ENCODE assay signal across 33 cellular contexts in genomic region chr9:38382141-38382540, GRCh38. TPM values are rescaled to one million over a fixed set of nuclear protein-coding genes. Genes with fewer than 3 reads are reported as not detected.
DNase-seq lines count a peak whose midpoint lies in the region; ATAC-seq and TF ChIP-seq lines count a peak whose summit lies in the region.
"Had no signal": no experiment of that assay in that cellular context is flagged by ENCODE, and none has a peak within 500 bp of the region (broad histone marks: within the 10 kb centered on the region; RNA-seq: fewer than 3 reads in every experiment).

No MANE protein-coding gene starts in this region.

- peak; percentile 40 for DNase-seq in natural killer cell treated with Interleukin-12 subunit alpha and Interleukin-12 subunit beta and Interleukin-15 and Interleukin-18, amount 100 ng/mL, for 72 hours (ENCODE audit: low spot score)
- DNase-seq in natural killer cell: no peak
- DNase-seq in hepatocyte (ENCODE audit: low spot score): no peak
- no peak for DNase-seq in psoas muscle
- no peak for DNase-seq in NCI-H2107 treated with DMSO at 0.1 percent for 48 hours (lab: John Stamatoyannopoulos, UW; ENCODE audit: unreplicated experiment)
- no peak for DNase-seq in NCI-H1092 treated with DMSO at 0.1 percent for 48 hours (lab: John Stamatoyannopoulos, UW)
- DNase-seq in nephron progenitor cell: no peak
- DNase-seq: activated CD4-positive, alpha-beta T cell treated with anti-CD3 and anti-CD28 coated beads, Interleukin-2, amount 10 ng/mL, durations not matched to agents 24 days and 14 days; activated naive CD4-positive, alpha-beta T cell treated with anti-CD3 and anti-CD28 coated beads for 36 hours; activated T-cell treated with anti-CD3 and anti-CD28 coated beads, Interleukin-2, amount 50 U/mL, for 48 hours; CD8-positive, alpha-beta T cell; cortex of kidney; DMS 273 treated with DMSO at 0.1 percent for 48 hours; EL; endodermal cell; foreskin melanocyte; KBM-7; naive B cell; NCI-H2081 treated with DMSO at 0.1 percent for 48 hours; NCI-H345; NCI-H748 treated with DMSO at 0.1 percent for 48 hours; RPMI8226; stimulated activated CD4-positive, alpha-beta T cell treated with anti-CD3 and anti-CD28 coated beads, Interleukin-4, amount 100 ng/mL, for 4 hours; substantia nigra had no signal

- TF ChIP-seq CTCF in natural killer cell (IDR thresholded peaks at IDR 0.05): no peak
- TF ChIP-seq CTCF in hepatocyte (IDR thresholded peaks at IDR 0.05; ENCODE audit: poor library complexity): no peak
- TF ChIP-seq CTCF in psoas muscle (IDR thresholded peaks at IDR 0.05): no peak
- no peak for TF ChIP-seq CTCF in nephron progenitor cell (IDR thresholded peaks at IDR 0.05)

- no peak overlapping the region for H3K4me3 Mint-ChIP-seq in natural killer cell treated with Interleukin-12 subunit alpha and Interleukin-12 subunit beta and Interleukin-15 and Interleukin-18, amount 100 ng/mL, for 72 hours
- H3K4me3 Mint-ChIP-seq in natural killer cell: no peak overlapping the region
- no peak overlapping the region for H3K4me3 Mint-ChIP-seq in nephron progenitor cell
- H3K4me3 Mint-ChIP-seq: activated CD4-positive, alpha-beta T cell treated with anti-CD3 and anti-CD28 coated beads, Interleukin-2, amount 10 ng/mL, durations not matched to agents 24 days and 14 days; activated naive CD4-positive, alpha-beta T cell treated with anti-CD3 and anti-CD28 coated beads for 36 hours; CD8-positive, alpha-beta T cell; endodermal cell; naive B cell; stimulated activated memory B cell treated with anti-CD40 and anti-IgM and Interleukin-4, amounts not matched to agents 10 μg/mL and 1 μg/mL and 100 μg/mL, for 72 hours had no signal

- no peaks in the 10 kb centered on the region for H4K20me1 ChIP-seq in hepatocyte (ENCODE audit: insufficient read depth, poor library complexity, severe bottlenecking)

- no peaks in the 10 kb centered on the region for H3K9me3 Mint-ChIP-seq in natural killer cell treated with Interleukin-12 subunit alpha and Interleukin-12 subunit beta and Interleukin-15 and Interleukin-18, amount 100 ng/mL, for 72 hours
- no peaks in the 10 kb centered on the region for H3K9me3 Mint-ChIP-seq in natural killer cell
- H3K9me3 Mint-ChIP-seq in nephron progenitor cell: peaks cover 19% of the 10 kb centered on the region
- H3K9me3 Mint-ChIP-seq: activated CD4-positive, alpha-beta T cell treated with anti-CD3 and anti-CD28 coated beads, Interleukin-2, amount 10 ng/mL, durations not matched to agents 24 days and 14 days; CD8-positive, alpha-beta T cell had no signal

- 84% methylated on average over 8 of the region's 8 CpGs for WGBS in hepatocyte (ENCODE audit: low lambda C conversion rate, missing lambda C conversion rate)
- 76 to 85% (median 84%) methylated on average over 8 of the region's 8 CpGs for WGBS in psoas muscle, 3 donors

- no peaks in the 10 kb centered on the region for H3K79me2 ChIP-seq in hepatocyte

- H3K4me1 ChIP-seq in hepatocyte (ENCODE audit: insufficient read depth) (peaks cover 47% of the 10 kb centered on the region), psoas muscle (peaks cover 42% of the 10 kb centered on the region)
- H3K4me1 ChIP-seq: HAP-1 had no signal

- H3K4me3 ChIP-seq in hepatocyte (no peak overlapping the region), psoas muscle (no peak overlapping the region)
- H3K4me3 ChIP-seq: GM12878, HAP-1, ovary, SK-N-MC had no signal

- no peak overlapping the region for H3K27ac Mint-ChIP-seq in natural killer cell treated with Interleukin-12 subunit alpha and Interleukin-12 subunit beta and Interleukin-15 and Interleukin-18, amount 100 ng/mL, for 72 hours
- H3K27ac Mint-ChIP-seq in natural killer cell (no peak overlapping the region), nephron progenitor cell (no peak overlapping the region)
- H3K27ac Mint-ChIP-seq: activated CD4-positive, alpha-beta T cell treated with anti-CD3 and anti-CD28 coated beads, Interleukin-2, amount 10 ng/mL, durations not matched to agents 24 days and 14 days; activated naive CD4-positive, alpha-beta T cell treated with anti-CD3 and anti-CD28 coated beads for 36 hours; CD8-positive, alpha-beta T cell; naive B cell; stimulated activated memory B cell treated with anti-CD40 and anti-IgM and Interleukin-4, amounts not matched to agents 10 μg/mL and 1 μg/mL and 100 μg/mL, for 72 hours had no signal

- peak overlapping the region; percentile 84 for H3K27ac ChIP-seq in hepatocyte
- H3K27ac ChIP-seq in psoas muscle: peak overlapping the region; percentile 84
- H3K27ac ChIP-seq: SK-N-MC had no signal

- H3K27me3 ChIP-seq in hepatocyte: no peaks in the 10 kb centered on the region
- H3K27me3 ChIP-seq in psoas muscle (ENCODE audit: insufficient read depth in 3 of 3, low read length in 2 of 3): no peaks in the 10 kb centered on the region
- H3K27me3 ChIP-seq: ovary had no signal

- H3K36me3 ChIP-seq in hepatocyte (replicated peaks; ENCODE audit: insufficient read depth, low read depth) (no peaks in the 10 kb centered on the region), psoas muscle (ENCODE audit: insufficient read depth in 1 of 2, low read depth in 1 of 2) (no peaks in the 10 kb centered on the region)
- H3K36me3 ChIP-seq: HAP-1, ovary had no signal

- H3K9me2 ChIP-seq in hepatocyte (replicated peaks; ENCODE audit: insufficient read depth): no peaks in the 10 kb centered on the region

- no peak overlapping the region for H3K4me2 ChIP-seq in hepatocyte

- H3K27me3 Mint-ChIP-seq in natural killer cell treated with Interleukin-12 subunit alpha and Interleukin-12 subunit beta and Interleukin-15 and Interleukin-18, amount 100 ng/mL, for 72 hours: peaks cover 12 to 17% of the 10 kb centered on the region in 2 donors
- H3K27me3 Mint-ChIP-seq in natural killer cell (ENCODE audit: low read depth in 2 of 2): peaks cover 12 to 24% of the 10 kb centered on the region in 2 donors
- H3K27me3 Mint-ChIP-seq in nephron progenitor cell (ENCODE audit: low read depth, poor library complexity): peaks cover 49% of the 10 kb centered on the region

- H3K9me3 ChIP-seq in hepatocyte (ENCODE audit: low read depth) (no peaks in the 10 kb centered on the region), psoas muscle (peaks cover 16% of the 10 kb centered on the region)

- no peak overlapping the region for H2AFZ ChIP-seq in hepatocyte

- no peaks in the 10 kb centered on the region for H3K4me1 Mint-ChIP-seq in natural killer cell treated with Interleukin-12 subunit alpha and Interleukin-12 subunit beta and Interleukin-15 and Interleukin-18, amount 100 ng/mL, for 72 hours (ENCODE audit: low read depth in 2 of 2)
- H3K4me1 Mint-ChIP-seq in natural killer cell (no peaks in the 10 kb centered on the region), nephron progenitor cell (peaks cover 49% of the 10 kb centered on the region)
- H3K4me1 Mint-ChIP-seq: activated CD4-positive, alpha-beta T cell treated with anti-CD3 and anti-CD28 coated beads, Interleukin-2, amount 10 ng/mL, durations not matched to agents 24 days and 14 days; naive B cell; stimulated activated memory B cell treated with anti-CD40 and anti-IgM and Interleukin-4, amounts not matched to agents 10 μg/mL and 1 μg/mL and 100 μg/mL, for 72 hours had no signal

- H3K36me3 Mint-ChIP-seq in natural killer cell treated with Interleukin-12 subunit alpha and Interleukin-12 subunit beta and Interleukin-15 and Interleukin-18, amount 100 ng/mL, for 72 hours: no peaks in the 10 kb centered on the region
- H3K36me3 Mint-ChIP-seq in natural killer cell (no peaks in the 10 kb centered on the region), nephron progenitor cell (ENCODE audit: low read depth) (peaks cover 8% of the 10 kb centered on the region)
- H3K36me3 Mint-ChIP-seq: CD8-positive, alpha-beta T cell had no signal

- intact Hi-C loops in natural killer cell (cut with micrococcal nuclease): no loop called here
- intact Hi-C loops in psoas muscle (cut with DNase I): no loop called here

- no peak for ATAC-seq in natural killer cell treated with Interleukin-12 subunit alpha and Interleukin-12 subunit beta and Interleukin-15 and Interleukin-18, amount 100 ng/mL, for 72 hours
- ATAC-seq in natural killer cell (no peak), psoas muscle (no peak), HG02642 (IDR thresholded peaks at IDR 0.05; ENCODE audit: poor library complexity, unreplicated experiment) (no peak)
- ATAC-seq: CD8-positive, alpha-beta T cell; esophagus mucosa; GM12878; stimulated activated memory B cell treated with anti-CD40 and anti-IgM and Interleukin-4, amounts not matched to agents 10 μg/mL and 1 μg/mL and 100 μg/mL, for 72 hours had no signal

RNA-seq across cellular contexts. Expression of gene ALDH1B1, which starts 10.4 kb away (rescaled TPM):
- total RNA-seq in natural killer cell treated with Interleukin-12 subunit alpha and Interleukin-12 subunit beta and Interleukin-15 and Interleukin-18, amount 100 ng/mL, for 72 hours: 10 to 100 TPM; 16.7 to 25.6 TPM
- total RNA-seq in natural killer cell (1 to 10 TPM; 2.5 to 5.3 (median 3.5) TPM), hepatocyte (40.5 and 45.8 TPM in 2 replicates), psoas muscle (100 to 1,000 TPM in 3 of 4 donors, 10 to 100 TPM in 1; 24.9 to 120 (median 107) TPM)
- polyA plus RNA-seq in hepatocyte (21.5 and 30.9 TPM in 2 replicates), psoas muscle (10 to 100 TPM; 34.3 to 46.9 (median 45.3) TPM)

RNA-seq across cellular contexts. Expression of gene IGFBPL1, which starts 42.1 kb away (rescaled TPM):
- not detected for total RNA-seq in natural killer cell treated with Interleukin-12 subunit alpha and Interleukin-12 subunit beta and Interleukin-15 and Interleukin-18, amount 100 ng/mL, for 72 hours
- total RNA-seq in natural killer cell (not detected), hepatocyte (4.0 and 9.8 TPM in 2 replicates), psoas muscle (under 1 TPM in 2 of 4 donors, not detected in 2; 0.42 to 0.51 TPM)
- polyA plus RNA-seq in hepatocyte (2.5 and 6.4 TPM in 2 replicates), psoas muscle (under 1 TPM in 1 of 3 donors, not detected in 2; 0.10 TPM)
- total RNA-seq: activated CD4-positive, alpha-beta T cell treated with anti-CD3 and anti-CD28 coated beads, Interleukin-2, amount 10 ng/mL, durations not matched to agents 24 days and 14 days; activated CD8-positive, alpha-beta memory T cell treated with anti-CD3 and anti-CD28 coated beads for 36 hours; CD8-positive, alpha-beta T cell; esophagus mucosa; GM12878; MCF 10A had no signal
